Comparison of ENCODE assay signal across 10 cellular contexts in genomic region chr6:75563032-75563431, GRCh38. TPM values are rescaled to one million over a fixed set of nuclear protein-coding genes. Genes with fewer than 3 reads are reported as not detected.
DNase-seq lines count a peak whose midpoint lies in the region; ATAC-seq and TF ChIP-seq lines count a peak whose summit lies in the region.
"Had no signal": no experiment of that assay in that cellular context is flagged by ENCODE, and none has a peak within 500 bp of the region (broad histone marks: within the 10 kb centered on the region; RNA-seq: fewer than 3 reads in every experiment).

No MANE protein-coding gene starts in this region.

- H3K4me3 Mint-ChIP-seq in stimulated activated memory B cell treated with anti-CD40 and anti-IgM and Interleukin-4, amounts not matched to agents 10 μg/mL and 1 μg/mL and 100 μg/mL, for 72 hours: no peak overlapping the region
- H3K4me3 Mint-ChIP-seq: activated naive CD4-positive, alpha-beta T cell treated with anti-CD3 and anti-CD28 coated beads, Interleukin-2, amount 50 U/mL, for 24 hours; CD8-positive, alpha-beta memory T cell had no signal

- H3K4me1 ChIP-seq in left lung: no peaks in the 10 kb centered on the region

- peaks cover 10% of the 10 kb centered on the region for H3K4me1 Mint-ChIP-seq in stimulated activated memory B cell treated with anti-CD40 and anti-IgM and Interleukin-4, amounts not matched to agents 10 μg/mL and 1 μg/mL and 100 μg/mL, for 72 hours
- H3K4me1 Mint-ChIP-seq: activated naive CD4-positive, alpha-beta T cell treated with anti-CD3 and anti-CD28 coated beads, Interleukin-2, amount 50 U/mL, for 24 hours; CD8-positive, alpha-beta memory T cell had no signal

- H3K27me3 ChIP-seq in WERI-Rb-1 (ENCODE audit: insufficient read depth, low read depth, severe bottlenecking) (no peaks in the 10 kb centered on the region), left lung (no peaks in the 10 kb centered on the region)

- H3K36me3 Mint-ChIP-seq in stimulated activated memory B cell treated with anti-CD40 and anti-IgM and Interleukin-4, amounts not matched to agents 10 μg/mL and 1 μg/mL and 100 μg/mL, for 72 hours: peaks cover 19% of the 10 kb centered on the region

- H3K27ac Mint-ChIP-seq in stimulated activated memory B cell treated with anti-CD40 and anti-IgM and Interleukin-4, amounts not matched to agents 10 μg/mL and 1 μg/mL and 100 μg/mL, for 72 hours: no peak overlapping the region
- H3K27ac Mint-ChIP-seq: activated naive CD4-positive, alpha-beta T cell treated with anti-CD3 and anti-CD28 coated beads, Interleukin-2, amount 50 U/mL, for 24 hours; CD8-positive, alpha-beta memory T cell had no signal

- intact Hi-C loops in left lung (cut with DNase I): no loop called here

- H3K9me3 ChIP-seq in WERI-Rb-1 (ENCODE audit: severe bottlenecking) (peaks cover 12% of the 10 kb centered on the region), left lung (peaks cover 0 to 9% of the 10 kb centered on the region in 2 donors)

- H3K36me3 ChIP-seq in WERI-Rb-1 (no peaks in the 10 kb centered on the region), left lung (no peaks in the 10 kb centered on the region)

- peak; percentile 82 for ATAC-seq in GM21390 (IDR thresholded peaks at IDR 0.05; ENCODE audit: unreplicated experiment)
- ATAC-seq in left lung: peak; percentile 75
- no peak for ATAC-seq in stimulated activated memory B cell treated with anti-CD40 and anti-IgM and Interleukin-4, amounts not matched to agents 10 μg/mL and 1 μg/mL and 100 μg/mL, for 72 hours

- H3K27ac ChIP-seq in WERI-Rb-1 (no peak overlapping the region), left lung (no peak overlapping the region)

- DNase-seq in NCI-H146 (lab: John Stamatoyannopoulos, UW): peak; percentile 48
- DNase-seq in NCI-H146 treated with DMSO at 0.1 percent for 48 hours (lab: John Stamatoyannopoulos, UW; ENCODE audit: unreplicated experiment): no peak
- DNase-seq in HuH-7.5 (ENCODE audit: low spot score): peak; percentile 9
- DNase-seq in WERI-Rb-1: peak; percentile 24
- DNase-seq in left lung: no peak
- no peak for DNase-seq in NCI-H2107 (lab: John Stamatoyannopoulos, UW)

- H3K27me3 Mint-ChIP-seq in stimulated activated memory B cell treated with anti-CD40 and anti-IgM and Interleukin-4, amounts not matched to agents 10 μg/mL and 1 μg/mL and 100 μg/mL, for 72 hours: peaks cover 47% of the 10 kb centered on the region

- H3K4me3 ChIP-seq in WERI-Rb-1 (ENCODE audit: low read depth, low read length) (no peak overlapping the region), left lung (no peak overlapping the region)

- peaks cover 15% of the 10 kb centered on the region for H3K9me3 Mint-ChIP-seq in stimulated activated memory B cell treated with anti-CD40 and anti-IgM and Interleukin-4, amounts not matched to agents 10 μg/mL and 1 μg/mL and 100 μg/mL, for 72 hours

- TF ChIP-seq CTCF in WERI-Rb-1 (IDR thresholded peaks at IDR 0.05; ENCODE audit: low read depth, low read length): peak; percentile 67
- peak; percentile 9 to 18 for TF ChIP-seq CTCF in left lung (IDR thresholded peaks at IDR 0.05)

RNA-seq across cellular contexts. Expression of gene SENP6, which starts 38.6 kb away (rescaled TPM):
- 10 to 100 TPM; 72.8 to 82.0 TPM for total RNA-seq in left lung

Comparison
In these comparisons a context has a peak if more than half of its experiments do, and no peak if none do; other contexts are left out.
1. DNase-seq: peak in NCI-H146 (single experiment), HuH-7.5 (single experiment) and WERI-Rb-1 (single experiment); none in NCI-H146 treated with DMSO at 0.1 percent for 48 hours (single experiment), left lung (0 of 2) and NCI-H2107 (single experiment).